In genomic region chr3:184773341-184774186, GRCh38 we compare ENCODE assay signal across 15 cellular contexts. TPM values are rescaled to one million over a fixed set of nuclear protein-coding genes. Genes with fewer than 3 reads are reported as not detected.
DNase-seq lines count a peak whose midpoint lies in the region; ATAC-seq and TF ChIP-seq lines count a peak whose summit lies in the region.
"Had no signal": no experiment of that assay in that cellular context is flagged by ENCODE, and none has a peak within 500 bp of the region (broad histone marks: within the 10 kb centered on the region; RNA-seq: fewer than 3 reads in every experiment).

No MANE protein-coding gene starts in this region.

- H3K4me1 Mint-ChIP-seq in activated T-cell treated with anti-CD3 and anti-CD28 coated beads, Interleukin-2, amount 50 U/mL, for 24 hours (ENCODE audit: low read depth): no peaks in the 10 kb centered on the region
- H3K4me1 Mint-ChIP-seq: central memory CD8-positive, alpha-beta T cell had no signal

- H3K27ac Mint-ChIP-seq in activated T-cell treated with anti-CD3 and anti-CD28 coated beads, Interleukin-2, amount 50 U/mL, for 24 hours: no peak overlapping the region
- H3K27ac Mint-ChIP-seq: naive thymus-derived CD4-positive, alpha-beta T cell had no signal

- H3K4me1 ChIP-seq in psoas muscle: no peaks in the 10 kb centered on the region

- no peaks in the 10 kb centered on the region for H3K36me3 Mint-ChIP-seq in activated T-cell treated with anti-CD3 and anti-CD28 coated beads, Interleukin-2, amount 50 U/mL, for 24 hours (ENCODE audit: low read depth)
- H3K36me3 Mint-ChIP-seq: naive thymus-derived CD4-positive, alpha-beta T cell had no signal

- intact Hi-C loops in left ventricle myocardium superior (cut with micrococcal nuclease): no loop called here
- intact Hi-C loops in psoas muscle (cut with DNase I): loop anchor here in 1 of 2 donors (10.0 kb wide), 1 partner anchor 399 kb away; the partner anchor contains the start of gene THPO

- peak; percentile 54 for ATAC-seq in left ventricle myocardium superior
- ATAC-seq in psoas muscle: peak in 1 of 4 donors; percentile 9
- no peak for ATAC-seq in GM19455 (IDR thresholded peaks at IDR 0.05; ENCODE audit: unreplicated experiment)
- ATAC-seq: esophagus mucosa; naive thymus-derived CD4-positive, alpha-beta T cell had no signal

- H3K4me3 ChIP-seq in SK-N-MC (peak overlapping the region; percentile 32), psoas muscle (no peak overlapping the region)

- TF ChIP-seq CTCF in psoas muscle (IDR thresholded peaks at IDR 0.05): no peak

- 62 to 69% (median 66%) methylated on average over 42 of the region's 42 CpGs for WGBS in psoas muscle, 3 donors

- no peak overlapping the region for H3K4me3 Mint-ChIP-seq in activated T-cell treated with anti-CD3 and anti-CD28 coated beads, Interleukin-2, amount 50 U/mL, for 24 hours
- H3K4me3 Mint-ChIP-seq: central memory CD8-positive, alpha-beta T cell; naive thymus-derived CD4-positive, alpha-beta T cell had no signal

- H3K9ac ChIP-seq in SK-N-MC (ENCODE audit: insufficient read length): peak overlapping the region; percentile 22

- H3K27me3 ChIP-seq in psoas muscle (ENCODE audit: insufficient read depth in 3 of 3, low read length in 2 of 3): peaks cover 0 to 4% (median 0%) of the 10 kb centered on the region in 3 donors

- H3K9me3 Mint-ChIP-seq in activated T-cell treated with anti-CD3 and anti-CD28 coated beads, Interleukin-2, amount 50 U/mL, for 24 hours: no peaks in the 10 kb centered on the region
- H3K9me3 Mint-ChIP-seq: central memory CD8-positive, alpha-beta T cell had no signal

- H3K27ac ChIP-seq in SK-N-MC (peak overlapping the region; percentile 80), psoas muscle (no peak overlapping the region)

- DNase-seq in AG08395 (ENCODE audit: low spot score): peak; percentile 40
- no peak for DNase-seq in SK-N-MC (ENCODE audit: low read depth, low spot score)
- peak; percentile 66 for DNase-seq in left ventricle myocardium superior
- peak; percentile 40 to 69 for DNase-seq in psoas muscle
- no peak for DNase-seq in dedifferentiated amniotic fluid mesenchymal stem cell (ENCODE audit: extremely low spot score)
- no peak for DNase-seq in NOMO-1 treated with dmso at 0.1 percent for 144 hours (lab: John Stamatoyannopoulos, UW; ENCODE audit: unreplicated experiment)
- no peak for DNase-seq in activated T-cell treated with anti-CD3 and anti-CD28 coated beads, Interleukin-2, amount 50 U/mL, for 24 hours
- DNase-seq: activated naive CD4-positive, alpha-beta T cell; DND-41; H7; naive thymus-derived CD4-positive, alpha-beta T cell; NCI-H446 treated with DMSO at 0.1 percent for 48 hours had no signal

- H3K27me3 Mint-ChIP-seq in activated T-cell treated with anti-CD3 and anti-CD28 coated beads, Interleukin-2, amount 50 U/mL, for 24 hours: peaks cover 12% of the 10 kb centered on the region

- H3K36me3 ChIP-seq in SK-N-MC (ENCODE audit: insufficient read depth, low read length) (no peaks in the 10 kb centered on the region), psoas muscle (ENCODE audit: insufficient read depth in 1 of 2, low read depth in 1 of 2) (no peaks in the 10 kb centered on the region)

- no peaks in the 10 kb centered on the region for H3K9me3 ChIP-seq in SK-N-MC (ENCODE audit: low read depth, low read length)
- no peaks in the 10 kb centered on the region for H3K9me3 ChIP-seq in psoas muscle

RNA-seq across cellular contexts. Expression of gene VPS8, which starts 38.4 kb away (rescaled TPM):
- total RNA-seq in left ventricle myocardium superior: 60.1 TPM
- 10 to 100 TPM; 30.8 to 52.6 (median 50.6) TPM for total RNA-seq in psoas muscle
- polyA plus RNA-seq in psoas muscle: 10 to 100 TPM; 11.4 to 28.9 (median 13.1) TPM

Comparison
In these comparisons a context has a peak if more than half of its experiments do, and no peak if none do; other contexts are left out.
1. DNase-seq: peak in AG08395 (single experiment), left ventricle myocardium superior (single experiment) and psoas muscle (2 of 2); none in SK-N-MC (single experiment), dedifferentiated amniotic fluid mesenchymal stem cell (single experiment), NOMO-1 treated with dmso at 0.1 percent for 144 hours (single experiment) and activated T-cell treated with anti-CD3 and anti-CD28 coated beads, Interleukin-2, amount 50 U/mL, for 24 hours (single experiment).